Comparison of ENCODE assay signal across 21 cellular contexts in genomic region chr11:61574611-61575010, GRCh38. TPM values are rescaled to one million over a fixed set of nuclear protein-coding genes. Genes with fewer than 3 reads are reported as not detected.
DNase-seq lines count a peak whose midpoint lies in the region; ATAC-seq and TF ChIP-seq lines count a peak whose summit lies in the region.
"Had no signal": no experiment of that assay in that cellular context is flagged by ENCODE, and none has a peak within 500 bp of the region (broad histone marks: within the 10 kb centered on the region; RNA-seq: fewer than 3 reads in every experiment).

No MANE protein-coding gene starts in this region.

- DNase-seq in SK-N-SH (peak; percentile 78), SK-N-DZ (ENCODE audit: low spot score) (peak; percentile 66), OCI-M1 (lab: John Stamatoyannopoulos, UW) (no peak), endodermal cell (no peak)
- DNase-seq: AML-193; CD4-positive, alpha-beta T cell; GM23248; HCEC 1CT; KBM-7; NCI-H187; NCI-H2081 treated with DMSO at 0.1 percent for 48 hours; NCI-H446 treated with DMSO at 0.1 percent for 48 hours; PC-3; SJCRH30; T-helper 1 cell had no signal

- no peak for TF ChIP-seq EP300 in SK-N-SH (IDR thresholded peaks at IDR 0.05; ENCODE audit: borderline replicate concordance in 1 of 2, low read depth in 1 of 2, low read length in 1 of 2)

- peaks cover 0 to 98% of the 10 kb centered on the region in 2 experiments; a peak in 1 of 4 replicates for H3K4me1 ChIP-seq in SK-N-SH (ENCODE audit: control insufficient read depth in 1 of 2, insufficient read depth in 2 of 2, low read depth in 1 of 2, low read length in 1 of 2)
- no peaks in the 10 kb centered on the region for H3K4me1 ChIP-seq in endocrine pancreas (ENCODE audit: control insufficient read depth, insufficient read depth, low read length)
- no peaks in the 10 kb centered on the region for H3K4me1 ChIP-seq in endodermal cell (ENCODE audit: control insufficient read depth, insufficient read depth, low read length)
- H3K4me1 ChIP-seq: SJCRH30 had no signal

- no peak overlapping the region for H3K4me2 ChIP-seq in SK-N-SH
- H3K4me2 ChIP-seq: A549; BLaER1 treated with 17β-estradiol and CSF1 and Interleukin-3, amounts not matched to agents 10 nM and 100 nM had no signal

- CTCF ChIA-PET in SK-N-SH (lab: Yijun Ruan, JAX): interaction anchor here (1.0 to 22.0 kb wide), 18 partner anchors 9 to 189 kb away, joined by 3 to 404 read pairs (median 6); partner anchors contain the start of gene LRRC10B

- no peak for TF ChIP-seq RAD21 in SK-N-SH (IDR thresholded peaks at IDR 0.05; ENCODE audit: low read length)

- POLR2A ChIA-PET in SK-N-SH (lab: Yijun Ruan, JAX): interaction anchor here (0.6 to 1.3 kb wide), 5 partner anchors 9 to 154 kb away, joined by 3 to 7 read pairs (median 4); no protein-coding TSS in a partner anchor

- H3K4me3 ChIP-seq in SK-N-SH (ENCODE audit: low read depth in 2 of 2, low read length in 1 of 2): no peak overlapping the region; a peak in 1 of 4 replicates
- no peak overlapping the region for H3K4me3 ChIP-seq in endocrine pancreas (ENCODE audit: control insufficient read depth, insufficient read depth, low read length)
- H3K4me3 ChIP-seq in endodermal cell (ENCODE audit: low read length): no peak overlapping the region
- H3K4me3 ChIP-seq: A549; BLaER1 treated with 17β-estradiol and CSF1 and Interleukin-3, amounts not matched to agents 10 nM and 100 nM; GM12878; GM23248; SJCRH30 had no signal

- H3K27me3 Mint-ChIP-seq in endodermal cell (ENCODE audit: insufficient read depth): peaks cover 28% of the 10 kb centered on the region

- no peak overlapping the region for H3K27ac Mint-ChIP-seq in endodermal cell
- H3K27ac Mint-ChIP-seq: CD4-positive, alpha-beta T cell had no signal

- no peaks in the 10 kb centered on the region for H3K9me3 Mint-ChIP-seq in endodermal cell
- H3K9me3 Mint-ChIP-seq: CD4-positive, alpha-beta T cell had no signal

- H3F3A ChIP-seq in SK-N-SH (replicated peaks; ENCODE audit: insufficient read depth): no peaks in the 10 kb centered on the region

- H3K4me3 Mint-ChIP-seq in endodermal cell: no peak overlapping the region
- H3K4me3 Mint-ChIP-seq: CD4-positive, alpha-beta T cell had no signal

- H3K27me3 ChIP-seq in SK-N-SH (ENCODE audit: insufficient read depth) (peaks cover 15% of the 10 kb centered on the region), endocrine pancreas (ENCODE audit: control insufficient read depth, insufficient read depth, low read length) (no peaks in the 10 kb centered on the region), endodermal cell (ENCODE audit: control insufficient read depth, insufficient read depth, low read length, poor library complexity, severe bottlenecking) (peaks cover 25% of the 10 kb centered on the region)

- WGBS in SK-N-SH (ENCODE audit: low lambda C conversion rate): 45% methylated on average over 6 of the region's 14 CpGs
- 82 to 92% methylated on average over 9 to 14 of the region's 14 CpGs for WGBS in endodermal cell (ENCODE audit: insufficient coverage in 1 of 2, insufficient read length in 1 of 2), 2 experiments

- ATAC-seq in SK-N-SH treated with all-trans-retinoic acid at 6 μM for 48 hours: no peak
- no peak for ATAC-seq in HG03520 (IDR thresholded peaks at IDR 0.05; ENCODE audit: unreplicated experiment)
- ATAC-seq: A549, GM12878, PC-3 had no signal

- H3K27ac ChIP-seq in SK-N-SH (ENCODE audit: low read depth in 2 of 2, low read length in 1 of 2) (peak overlapping the region in 1 of 2 experiments; percentile 80; a peak in 2 of 4 replicates), endodermal cell (ENCODE audit: low read depth, low read length) (no peak overlapping the region)
- H3K27ac ChIP-seq: A549; BLaER1 treated with 17β-estradiol and CSF1 and Interleukin-3, amounts not matched to agents 10 nM and 100 nM; GM23248; SJCRH30 had no signal

- H3K79me2 ChIP-seq in SK-N-SH (ENCODE audit: insufficient read depth): no peaks in the 10 kb centered on the region

- no peak overlapping the region for H2AFZ ChIP-seq in SK-N-SH (ENCODE audit: low read depth)
- H2AFZ ChIP-seq: GM23248 had no signal

- H3K36me3 Mint-ChIP-seq in endodermal cell (ENCODE audit: low read depth): no peaks in the 10 kb centered on the region

- no peaks in the 10 kb centered on the region for H3K9me3 ChIP-seq in SK-N-SH
- H3K9me3 ChIP-seq in endocrine pancreas (ENCODE audit: control insufficient read depth, low read length): no peaks in the 10 kb centered on the region
- no peaks in the 10 kb centered on the region for H3K9me3 ChIP-seq in endodermal cell (ENCODE audit: control insufficient read depth, low read length)
- H3K9me3 ChIP-seq: A549; BLaER1 treated with 17β-estradiol and CSF1 and Interleukin-3, amounts not matched to agents 10 nM and 100 nM; SJCRH30 had no signal

- H3K9ac ChIP-seq in SK-N-SH (no peak overlapping the region), endocrine pancreas (ENCODE audit: control insufficient read depth, insufficient read depth, low read length) (peak overlapping the region; percentile 16), endodermal cell (ENCODE audit: extremely low read depth, low read length, poor library complexity, severe bottlenecking) (no peak overlapping the region)
- H3K9ac ChIP-seq: BLaER1 treated with 17β-estradiol and CSF1 and Interleukin-3, amounts not matched to agents 10 nM and 100 nM; GM23248 had no signal

- H3K9me2 ChIP-seq in SK-N-SH: no peaks in the 10 kb centered on the region

- no peak for TF ChIP-seq CTCF in SK-N-SH (IDR thresholded peaks at IDR 0.05)
- no peak for TF ChIP-seq CTCF in endodermal cell (conservative IDR thresholded peaks at IDR 0.05)

- H4K20me1 ChIP-seq in SK-N-SH (ENCODE audit: insufficient read depth): no peaks in the 10 kb centered on the region

- peaks cover 8% of the 10 kb centered on the region for H3K4me1 Mint-ChIP-seq in endodermal cell

- H3K36me3 ChIP-seq in SK-N-SH (replicated peaks in 1 of 2; ENCODE audit: control insufficient read depth in 1 of 2, insufficient read depth in 2 of 2, low read length in 1 of 2) (no peaks in the 10 kb centered on the region), endocrine pancreas (ENCODE audit: control insufficient read depth, insufficient read depth, low read length) (no peaks in the 10 kb centered on the region), endodermal cell (ENCODE audit: control insufficient read depth, insufficient read depth, low read length) (no peaks in the 10 kb centered on the region)
- H3K36me3 ChIP-seq: BLaER1 treated with 17β-estradiol and CSF1 and Interleukin-3, amounts not matched to agents 10 nM and 100 nM; SJCRH30 had no signal

TF ChIP-seq in SK-N-SH, 30 proteins besides CTCF, POLR2A, EP300 and RAD21 (continues in another document):
- TF ChIP-seq, protein P1, sequence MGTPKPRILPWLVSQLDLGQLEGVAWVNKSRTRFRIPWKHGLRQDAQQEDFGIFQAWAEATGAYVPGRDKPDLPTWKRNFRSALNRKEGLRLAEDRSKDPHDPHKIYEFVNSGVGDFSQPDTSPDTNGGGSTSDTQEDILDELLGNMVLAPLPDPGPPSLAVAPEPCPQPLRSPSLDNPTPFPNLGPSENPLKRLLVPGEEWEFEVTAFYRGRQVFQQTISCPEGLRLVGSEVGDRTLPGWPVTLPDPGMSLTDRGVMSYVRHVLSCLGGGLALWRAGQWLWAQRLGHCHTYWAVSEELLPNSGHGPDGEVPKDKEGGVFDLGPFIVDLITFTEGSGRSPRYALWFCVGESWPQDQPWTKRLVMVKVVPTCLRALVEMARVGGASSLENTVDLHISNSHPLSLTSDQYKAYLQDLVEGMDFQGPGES (IDR thresholded peaks at IDR 0.05; ENCODE audit: low read depth, low read length): no peak
- TF ChIP-seq RCOR1 (IDR thresholded peaks at IDR 0.05; ENCODE audit: low read length) (peak; percentile 24; the same call in 1 of the 2 replicates), MXI1 (IDR thresholded peaks at IDR 0.05; ENCODE audit: low read depth, low read length) (peak; percentile 61), MEF2A (IDR thresholded peaks at IDR 0.05; ENCODE audit: borderline replicate concordance, low read depth) (no peak), FOXM1 (IDR thresholded peaks at IDR 0.05; ENCODE audit: low read depth) (no peak), YY1 (IDR thresholded peaks at IDR 0.05; ENCODE audit: low read depth) (no peak)

TF ChIP-seq in SK-N-SH treated with all-trans-retinoic acid at 6 μM for 48 hours, 23 proteins besides CTCF, POLR2A, EP300 and RAD21 (continues in another document):
- TF ChIP-seq ISL1 (CRISPR knock-in tag; IDR thresholded peaks at IDR 0.05) (no peak), CREB5 (CRISPR knock-in tag; IDR thresholded peaks at IDR 0.05; ENCODE audit: low read depth) (no peak), ZFP30 (CRISPR knock-in tag; IDR thresholded peaks at IDR 0.05) (no peak), CSDC2 (CRISPR knock-in tag; IDR thresholded peaks at IDR 0.05) (no peak), ESRRG (CRISPR knock-in tag; IDR thresholded peaks at IDR 0.05) (no peak)

RNA-seq across cellular contexts. Expression of gene SYT7, which starts 6.3 kb away (rescaled TPM):
- 1.1 and 1.4 TPM in 2 replicates for polyA plus RNA-seq in SK-N-SH (2012; rRNA removed)
- polyA plus RNA-seq in SK-N-SH (2012; cell fraction: cytosol; rRNA removed): 1.5 and 3.4 TPM in 2 replicates
- 1.9 and 3.2 TPM in 2 replicates for polyA plus RNA-seq in SK-N-SH (2012; cell fraction: nucleus; rRNA removed)
- 4.7 and 7.4 TPM in 2 replicates for polyA plus RNA-seq in SK-N-DZ (2014; cell fraction: cytosol; rRNA removed)
- 6.4 and 8.0 TPM in 2 replicates for polyA plus RNA-seq in SK-N-DZ (2014; cell fraction: nucleus; rRNA removed)
- total RNA-seq in endodermal cell: 1 to 10 TPM; 2.0 to 3.4 TPM
- polyA plus RNA-seq in endodermal cell (2013, experiment 1 of 2): 4.0 TPM
- 3.2 TPM for polyA plus RNA-seq in endodermal cell (2013, experiment 2 of 2)
- total RNA-seq: CD4-positive, alpha-beta T cell; GM12878 had no signal
- polyA plus RNA-seq: GM12878 had no signal

Comparison
In these comparisons a context has a peak if more than half of its experiments do, and no peak if none do; other contexts are left out.
1. DNase-seq: peak in SK-N-SH (single experiment) and SK-N-DZ (single experiment); none in OCI-M1 (single experiment) and endodermal cell (single experiment).